ENCODE assay signal across 33 cellular contexts in genomic region chr7:40432046-40432445, GRCh38.
"Had no signal": no experiment of that assay in that cellular context is flagged by ENCODE, and none has a peak within 500 bp of the region (broad histone marks: within the 10 kb centered on the region; RNA-seq: fewer than 3 reads in every experiment).

No MANE protein-coding gene starts in this region.

- H3K36me3 ChIP-seq: adrenal gland, ascending aorta, brain microvascular endothelial cell, breast epithelium, cardiac muscle cell had no signal

- FAIRE-seq: astrocyte, bronchial epithelial cell, colon had no signal

- H3K27me3 ChIP-seq: adrenal gland, ascending aorta, body of pancreas, brain microvascular endothelial cell, breast epithelium, cardiac muscle cell had no signal

- DNase-seq: activated effector memory CD4-positive, alpha-beta T cell treated with anti-CD3 and anti-CD28 coated beads, Interleukin-2, amount 50 U/mL, for 16 hours; activated effector memory CD4-positive, alpha-beta T cell treated with Interleukin-2 at 50 U/mL for 16 hours; activated gamma-delta T cell; activated gamma-delta T cell treated with Interleukin-2 at 50 U/mL for 16 hours; activated naive CD4-positive, alpha-beta T cell; activated naive CD4-positive, alpha-beta T cell treated with anti-CD3 and anti-CD28 coated beads for 36 hours; activated naive CD4-positive, alpha-beta T cell treated with anti-CD3 and anti-CD28 coated beads, Interleukin-2, amount 10 ng/mL, durations not matched to agents 7 days and 5 days; activated naive CD4-positive, alpha-beta T cell treated with anti-CD3 and anti-CD28 coated beads, Interleukin-2, amount 50 U/mL, for 16 hours; activated naive CD4-positive, alpha-beta T cell treated with Interleukin-2 at 50 U/mL for 16 hours; activated naive CD8-positive, alpha-beta T cell treated with anti-CD3 and anti-CD28 coated beads for 36 hours; activated naive CD8-positive, alpha-beta T cell treated with anti-CD3 and anti-CD28 coated beads, Interleukin-2, amount 10 ng/mL, durations not matched to agents 7 days and 5 days; activated naive CD8-positive, alpha-beta T cell treated with anti-CD3 and anti-CD28 coated beads, Interleukin-2, amount 50 U/mL, for 24 hours; activated T-cell treated with anti-CD3 and anti-CD28 coated beads, Interleukin-2, amount 50 U/mL, for 4 hours; activated T-cell treated with anti-CD3 and anti-CD28 coated beads, Interleukin-2, amount 50 U/mL, for 48 hours; activated T-cell treated with anti-CD3 and anti-CD28 coated beads, Interleukin-2, amount 50 U/mL, for 72 hours; adrenal gland; amniotic stem cell; amygdala; anterior cingulate cortex; aorta; body of pancreas; brain microvascular endothelial cell; caudate nucleus; central memory CD4-positive, alpha-beta T cell; cerebellar nuclear complex had no signal

- ATAC-seq: activated naive CD4-positive, alpha-beta T cell treated with anti-CD3 and anti-CD28 coated beads, Interleukin-2, amount 50 U/mL, for 72 hours; activated naive CD8-positive, alpha-beta T cell treated with anti-CD3 and anti-CD28 coated beads, Interleukin-2, amount 50 U/mL, for 24 hours; activated T-cell treated with anti-CD3 and anti-CD28 coated beads, Interleukin-2, amount 50 U/mL, for 4 hours; activated T-cell treated with anti-CD3 and anti-CD28 coated beads, Interleukin-2, amount 50 U/mL, for 72 hours; activated T-helper 17 cell treated with anti-CD3 and anti-CD28 coated beads, Interleukin-2, amount 50 U/mL, for 72 hours; body of pancreas had no signal

- H3K9me3 ChIP-seq: adrenal gland had no signal

- H3K4me1 ChIP-seq: adrenal gland, body of pancreas, breast epithelium had no signal

- H3K4me3 ChIP-seq: adrenal gland, ascending aorta, body of pancreas, breast epithelium, cardiac muscle cell had no signal

- H3K27ac ChIP-seq: adrenal gland, ascending aorta, body of pancreas, brain microvascular endothelial cell, breast epithelium, cardiac muscle cell had no signal
